ENCODE assay signal across 29 cellular contexts in genomic region chr5:148229840-148230239, GRCh38. TPM values are rescaled to one million over a fixed set of nuclear protein-coding genes. Genes with fewer than 3 reads are reported as not detected.
"Had no signal": no experiment of that assay in that cellular context is flagged by ENCODE, and none has a peak within 500 bp of the region (broad histone marks: within the 10 kb centered on the region; RNA-seq: fewer than 3 reads in every experiment).

No MANE protein-coding gene starts in this region.

- H3K4me3 Mint-ChIP-seq: activated CD4-positive, alpha-beta T cell treated with anti-CD3 and anti-CD28 coated beads for 36 hours; activated CD4-positive, alpha-beta T cell treated with anti-CD3 and anti-CD28 coated beads, Interleukin-2, amount 10 ng/mL, durations not matched to agents 7 days and 5 days; activated CD8-positive, alpha-beta T cell treated with anti-CD3 and anti-CD28 coated beads, Interleukin-2, amount 10 ng/mL, durations not matched to agents 7 days and 5 days; activated naive CD4-positive, alpha-beta T cell treated with anti-CD3 and anti-CD28 coated beads, Interleukin-2, amount 50 U/mL, for 24 hours; activated naive CD8-positive, alpha-beta T cell treated with anti-CD3 and anti-CD28 coated beads, Interleukin-2, amount 10 ng/mL, durations not matched to agents 7 days and 5 days; activated T-cell treated with anti-CD3 and anti-CD28 coated beads, Interleukin-2, amount 50 U/mL, for 24 hours; central memory CD8-positive, alpha-beta T cell had no signal

- H3K27me3 ChIP-seq: ascending aorta, cardiac muscle cell had no signal

- H3K9me3 Mint-ChIP-seq: activated CD4-positive, alpha-beta T cell treated with anti-CD3 and anti-CD28 coated beads, Interleukin-2, amount 10 ng/mL, durations not matched to agents 7 days and 5 days; activated naive CD4-positive, alpha-beta T cell treated with anti-CD3 and anti-CD28 coated beads, Interleukin-2, amount 50 U/mL, for 24 hours; activated naive CD8-positive, alpha-beta T cell treated with anti-CD3 and anti-CD28 coated beads, Interleukin-2, amount 10 ng/mL, durations not matched to agents 7 days and 5 days; activated T-cell treated with anti-CD3 and anti-CD28 coated beads, Interleukin-2, amount 50 U/mL, for 24 hours; activated T-helper 2 cell treated with anti-CD3 and anti-CD28 coated beads, Interferon-gamma antibody, Interleukin-2, Interleukin-4, amounts not matched to agents 10 μg/mL and 5 μg/mL and 100 μg/mL, durations not matched to agents 14 hours and 24 hours and 36 hours; central memory CD8-positive, alpha-beta T cell had no signal

- DNase-seq: activated CD4-positive, alpha-beta T cell treated with anti-CD3 and anti-CD28 coated beads for 36 hours; activated CD4-positive, alpha-beta T cell treated with anti-CD3 and anti-CD28 coated beads, Interleukin-2, amount 10 ng/mL, durations not matched to agents 7 days and 5 days; activated CD4-positive, alpha-beta T cell treated with anti-CD3 and anti-CD28 coated beads, Interleukin-2, amount 50 U/mL, for 48 hours; activated CD8-positive, alpha-beta T cell treated with anti-CD3 and anti-CD28 coated beads, Interleukin-2, amount 10 ng/mL, durations not matched to agents 7 days and 5 days; activated gamma-delta T cell; activated naive CD4-positive, alpha-beta T cell treated with Interleukin-2 at 50 U/mL for 16 hours; activated naive CD8-positive, alpha-beta T cell treated with anti-CD3 and anti-CD28 coated beads, Interleukin-2, amount 10 ng/mL, durations not matched to agents 7 days and 5 days; activated T-cell treated with anti-CD3 and anti-CD28 coated beads, Interleukin-2, amount 50 U/mL, for 24 hours; amygdala; Karpas-422; NCI-H1048; NCI-H187 treated with DMSO at 0.1 percent for 48 hours; NCI-H2081; NCI-H345; NCI-H524 treated with DMSO at 0.1 percent for 48 hours; NK-92 treated with Interleukin-12 subunit alpha and Interleukin-12 subunit beta, amount 100 ng/mL, for 24 hours; Right ventricle myocardium superior; SW 1271; T1000; WERI-Rb-1 had no signal

- H3K36me3 ChIP-seq: ascending aorta, cardiac muscle cell, WERI-Rb-1 had no signal

- H3K36me3 Mint-ChIP-seq: activated naive CD4-positive, alpha-beta T cell treated with anti-CD3 and anti-CD28 coated beads, Interleukin-2, amount 50 U/mL, for 24 hours; activated naive CD8-positive, alpha-beta T cell treated with anti-CD3 and anti-CD28 coated beads, Interleukin-2, amount 10 ng/mL, durations not matched to agents 7 days and 5 days had no signal

- H3K27ac Mint-ChIP-seq: activated CD4-positive, alpha-beta T cell treated with anti-CD3 and anti-CD28 coated beads for 36 hours; activated CD4-positive, alpha-beta T cell treated with anti-CD3 and anti-CD28 coated beads, Interleukin-2, amount 10 ng/mL, durations not matched to agents 7 days and 5 days; activated CD8-positive, alpha-beta T cell treated with anti-CD3 and anti-CD28 coated beads, Interleukin-2, amount 10 ng/mL, durations not matched to agents 7 days and 5 days; activated naive CD4-positive, alpha-beta T cell treated with anti-CD3 and anti-CD28 coated beads, Interleukin-2, amount 50 U/mL, for 24 hours; activated naive CD8-positive, alpha-beta T cell treated with anti-CD3 and anti-CD28 coated beads, Interleukin-2, amount 10 ng/mL, durations not matched to agents 7 days and 5 days; activated T-cell treated with anti-CD3 and anti-CD28 coated beads, Interleukin-2, amount 50 U/mL, for 24 hours; activated T-helper 2 cell treated with anti-CD3 and anti-CD28 coated beads, Interferon-gamma antibody, Interleukin-2, Interleukin-4, amounts not matched to agents 10 μg/mL and 5 μg/mL and 100 μg/mL, durations not matched to agents 14 hours and 24 hours and 36 hours had no signal

- H3K27me3 Mint-ChIP-seq: activated CD4-positive, alpha-beta T cell treated with anti-CD3 and anti-CD28 coated beads for 36 hours; activated CD4-positive, alpha-beta T cell treated with anti-CD3 and anti-CD28 coated beads, Interleukin-2, amount 10 ng/mL, durations not matched to agents 7 days and 5 days; activated naive CD4-positive, alpha-beta T cell treated with anti-CD3 and anti-CD28 coated beads, Interleukin-2, amount 50 U/mL, for 24 hours; activated naive CD8-positive, alpha-beta T cell treated with anti-CD3 and anti-CD28 coated beads, Interleukin-2, amount 10 ng/mL, durations not matched to agents 7 days and 5 days had no signal

- H3K9me3 ChIP-seq: ascending aorta had no signal

- H3K27ac ChIP-seq: ascending aorta, cardiac muscle cell, WERI-Rb-1 had no signal

- ATAC-seq: activated CD4-positive, alpha-beta T cell treated with anti-CD3 and anti-CD28 coated beads for 36 hours; activated CD8-positive, alpha-beta T cell treated with anti-CD3 and anti-CD28 coated beads, Interleukin-2, amount 10 ng/mL, durations not matched to agents 7 days and 5 days had no signal

- H3K4me1 Mint-ChIP-seq: activated CD4-positive, alpha-beta T cell treated with anti-CD3 and anti-CD28 coated beads for 36 hours; activated CD4-positive, alpha-beta T cell treated with anti-CD3 and anti-CD28 coated beads, Interleukin-2, amount 10 ng/mL, durations not matched to agents 7 days and 5 days; activated naive CD4-positive, alpha-beta T cell treated with anti-CD3 and anti-CD28 coated beads, Interleukin-2, amount 50 U/mL, for 24 hours; activated naive CD8-positive, alpha-beta T cell treated with anti-CD3 and anti-CD28 coated beads, Interleukin-2, amount 10 ng/mL, durations not matched to agents 7 days and 5 days; central memory CD8-positive, alpha-beta T cell had no signal

- H3K4me1 ChIP-seq: ascending aorta had no signal

- H3K4me3 ChIP-seq: ascending aorta, cardiac muscle cell had no signal

RNA-seq across cellular contexts. Expression of gene MARCOL, which starts 8.5 kb away (rescaled TPM):
- total RNA-seq: activated CD4-positive, alpha-beta T cell treated with anti-CD3 and anti-CD28 coated beads for 36 hours; activated CD4-positive, alpha-beta T cell treated with anti-CD3 and anti-CD28 coated beads, Interleukin-2, amount 10 ng/mL, durations not matched to agents 7 days and 5 days; activated CD8-positive, alpha-beta T cell treated with anti-CD3 and anti-CD28 coated beads, Interleukin-2, amount 10 ng/mL, durations not matched to agents 7 days and 5 days; activated naive CD8-positive, alpha-beta T cell treated with anti-CD3 and anti-CD28 coated beads, Interleukin-2, amount 10 ng/mL, durations not matched to agents 7 days and 5 days; activated T-helper 2 cell treated with anti-CD3 and anti-CD28 coated beads, Interferon-gamma antibody, Interleukin-2, Interleukin-4, amounts not matched to agents 10 μg/mL and 5 μg/mL and 100 μg/mL, durations not matched to agents 14 hours and 24 hours and 36 hours; ascending aorta; cardiac muscle cell; MCF 10A; Right ventricle myocardium superior; T-helper 1 cell treated with Interleukin-12 subunit alpha and Interleukin-12 subunit beta and Interleukin-4 antibody, amounts not matched to agents 30 ng/mL and 1 ng/mL, for 36 hours; T-helper 2 cell treated with Interferon-gamma antibody and Interleukin-4, amounts not matched to agents 100 ng/mL and 5 ng/mL, for 36 hours had no signal
- polyA plus RNA-seq: adipose tissue had no signal

RNA-seq across cellular contexts. Expression of gene SPINK6, which starts 27.0 kb away (rescaled TPM):
- total RNA-seq: activated CD4-positive, alpha-beta T cell treated with anti-CD3 and anti-CD28 coated beads for 36 hours; activated CD4-positive, alpha-beta T cell treated with anti-CD3 and anti-CD28 coated beads, Interleukin-2, amount 10 ng/mL, durations not matched to agents 7 days and 5 days; activated CD8-positive, alpha-beta T cell treated with anti-CD3 and anti-CD28 coated beads, Interleukin-2, amount 10 ng/mL, durations not matched to agents 7 days and 5 days; activated naive CD8-positive, alpha-beta T cell treated with anti-CD3 and anti-CD28 coated beads, Interleukin-2, amount 10 ng/mL, durations not matched to agents 7 days and 5 days; activated T-helper 2 cell treated with anti-CD3 and anti-CD28 coated beads, Interferon-gamma antibody, Interleukin-2, Interleukin-4, amounts not matched to agents 10 μg/mL and 5 μg/mL and 100 μg/mL, durations not matched to agents 14 hours and 24 hours and 36 hours; ascending aorta; cardiac muscle cell; Right ventricle myocardium superior; T-helper 1 cell treated with Interleukin-12 subunit alpha and Interleukin-12 subunit beta and Interleukin-4 antibody, amounts not matched to agents 30 ng/mL and 1 ng/mL, for 36 hours; T-helper 2 cell treated with Interferon-gamma antibody and Interleukin-4, amounts not matched to agents 100 ng/mL and 5 ng/mL, for 36 hours had no signal
- polyA plus RNA-seq: cardiac muscle cell had no signal

RNA-seq across cellular contexts. Expression of gene SPINK13, which starts 38.8 kb away (rescaled TPM):
- total RNA-seq: activated CD4-positive, alpha-beta T cell treated with anti-CD3 and anti-CD28 coated beads for 36 hours; activated CD4-positive, alpha-beta T cell treated with anti-CD3 and anti-CD28 coated beads, Interleukin-2, amount 10 ng/mL, durations not matched to agents 7 days and 5 days; activated CD8-positive, alpha-beta T cell treated with anti-CD3 and anti-CD28 coated beads, Interleukin-2, amount 10 ng/mL, durations not matched to agents 7 days and 5 days; activated naive CD8-positive, alpha-beta T cell treated with anti-CD3 and anti-CD28 coated beads, Interleukin-2, amount 10 ng/mL, durations not matched to agents 7 days and 5 days; activated T-helper 2 cell treated with anti-CD3 and anti-CD28 coated beads, Interferon-gamma antibody, Interleukin-2, Interleukin-4, amounts not matched to agents 10 μg/mL and 5 μg/mL and 100 μg/mL, durations not matched to agents 14 hours and 24 hours and 36 hours; ascending aorta; cardiac muscle cell; MCF 10A; Right ventricle myocardium superior; T-helper 1 cell treated with Interleukin-12 subunit alpha and Interleukin-12 subunit beta and Interleukin-4 antibody, amounts not matched to agents 30 ng/mL and 1 ng/mL, for 36 hours; T-helper 2 cell treated with Interferon-gamma antibody and Interleukin-4, amounts not matched to agents 100 ng/mL and 5 ng/mL, for 36 hours had no signal
